In genomic region chr3:58009026-58009748, GRCh38 we compare ENCODE assay signal across 8 cellular contexts. TPM values are rescaled to one million over a fixed set of nuclear protein-coding genes. Genes with fewer than 3 reads are reported as not detected.
DNase-seq lines count a peak whose midpoint lies in the region; ATAC-seq and TF ChIP-seq lines count a peak whose summit lies in the region.

No MANE protein-coding gene starts in this region.

- TF ChIP-seq POLR2A in NB4 (IDR thresholded peaks at IDR 0.05; ENCODE audit: extremely low read depth, insufficient read length), result no peak

- peaks cover 63% of the 10 kb centered on the region for H3K4me1 ChIP-seq in left ventricle myocardium inferior
- peaks cover 43% of the 10 kb centered on the region for H3K4me1 ChIP-seq in skeletal muscle satellite cell (ENCODE audit: control insufficient read depth, insufficient read depth, low read length)

- H3K4me2 ChIP-seq in skeletal muscle satellite cell (ENCODE audit: low read length), result peak overlapping the region; percentile 99

- H3K27me3 Mint-ChIP-seq in activated naive CD4-positive, alpha-beta T cell treated with anti-CD3 and anti-CD28 coated beads, Interleukin-2, amount 10 ng/mL, durations not matched to agents 7 days and 5 days, result no peaks in the 10 kb centered on the region

- no peak for TF ChIP-seq CTCF in NB4 (IDR thresholded peaks at IDR 0.05; ENCODE audit: low read depth, low read length)
- no peak for TF ChIP-seq CTCF in left ventricle myocardium inferior (IDR thresholded peaks at IDR 0.05; ENCODE audit: borderline replicate concordance)

- H3K27me3 ChIP-seq in left ventricle myocardium inferior (ENCODE audit: low read depth) (no peaks in the 10 kb centered on the region), skeletal muscle satellite cell (ENCODE audit: control insufficient read depth, insufficient read depth, low read length) (no peaks in the 10 kb centered on the region)

- peak overlapping the region; percentile 86 for H3K27ac ChIP-seq in left ventricle myocardium inferior (replicated peaks)

- no peaks in the 10 kb centered on the region for H3K9me3 Mint-ChIP-seq in activated naive CD4-positive, alpha-beta T cell treated with anti-CD3 and anti-CD28 coated beads, Interleukin-2, amount 10 ng/mL, durations not matched to agents 7 days and 5 days

- H3K4me3 ChIP-seq in NB4 (ENCODE audit: low read depth, low read length), result peak overlapping the region; percentile 91
- H3K4me3 ChIP-seq in left ventricle myocardium inferior, result peak overlapping the region; percentile 97
- peak overlapping the region; percentile 95 for H3K4me3 ChIP-seq in skeletal muscle satellite cell (ENCODE audit: low read length)

- peak; percentile 55 for DNase-seq in NCI-H748 (lab: John Stamatoyannopoulos, UW; ENCODE audit: unreplicated experiment)
- DNase-seq in NCI-H748 treated with DMSO at 0.1 percent for 48 hours (lab: John Stamatoyannopoulos, UW), result no peak
- DNase-seq in NB4 (ENCODE audit: low read depth), result no peak
- DNase-seq in activated naive CD4-positive, alpha-beta T cell treated with anti-CD3 and anti-CD28 coated beads, Interleukin-2, amount 10 ng/mL, durations not matched to agents 7 days and 5 days, result peak; percentile 65
- peak; percentile 20 for DNase-seq in left ventricle myocardium inferior
- DNase-seq in NCI-H2029 treated with DMSO at 0.1 percent for 48 hours (lab: John Stamatoyannopoulos, UW), result no peak

- peak overlapping the region; percentile 80 for H3K27ac Mint-ChIP-seq in activated naive CD4-positive, alpha-beta T cell treated with anti-CD3 and anti-CD28 coated beads, Interleukin-2, amount 10 ng/mL, durations not matched to agents 7 days and 5 days

- intact Hi-C loops in left ventricle myocardium inferior (cut with micrococcal nuclease), result no loop called here

- CTCF ChIA-PET in activated naive CD4-positive, alpha-beta T cell treated with anti-CD3 and anti-CD28 coated beads, Interleukin-2, amount 10 ng/mL, durations not matched to agents 7 days and 5 days (lab: Charles Lee), result interaction anchor here (0.8 to 4.5 kb wide), 7 partner anchors 10 to 611 kb away, joined by 3 to 34 read pairs (median 14); no protein-coding TSS in a partner anchor

- peak overlapping the region; percentile 82 for H3K4me3 Mint-ChIP-seq in activated naive CD4-positive, alpha-beta T cell treated with anti-CD3 and anti-CD28 coated beads, Interleukin-2, amount 10 ng/mL, durations not matched to agents 7 days and 5 days

- H3K4me1 Mint-ChIP-seq in activated naive CD4-positive, alpha-beta T cell treated with anti-CD3 and anti-CD28 coated beads, Interleukin-2, amount 10 ng/mL, durations not matched to agents 7 days and 5 days, result peaks cover 46% of the 10 kb centered on the region

- peaks cover 6% of the 10 kb centered on the region for H3K36me3 Mint-ChIP-seq in activated naive CD4-positive, alpha-beta T cell treated with anti-CD3 and anti-CD28 coated beads, Interleukin-2, amount 10 ng/mL, durations not matched to agents 7 days and 5 days

- no peak for ATAC-seq in HG02970 (IDR thresholded peaks at IDR 0.05; ENCODE audit: low FRiP score, unreplicated experiment)

- H3K9me3 ChIP-seq in left ventricle myocardium inferior (replicated peaks) (no peaks in the 10 kb centered on the region), skeletal muscle satellite cell (replicated peaks; ENCODE audit: low read length) (no peaks in the 10 kb centered on the region)

- H3K9ac ChIP-seq in skeletal muscle satellite cell (ENCODE audit: low read depth, low read length), result peak overlapping the region; percentile 87

- no peaks in the 10 kb centered on the region for H3K36me3 ChIP-seq in left ventricle myocardium inferior
- H3K36me3 ChIP-seq in skeletal muscle satellite cell (ENCODE audit: insufficient read depth, low read length), result no peaks in the 10 kb centered on the region

RNA-seq across cellular contexts. Expression of gene FLNB, which starts 1.0 kb away (rescaled TPM):
- 34.8 TPM for total RNA-seq in left ventricle myocardium inferior
- total RNA-seq in skeletal muscle satellite cell (2012; rRNA removed), result 79.3 and 86.2 TPM in 2 replicates

Comparison
In these comparisons a context has a peak if more than half of its experiments do, and no peak if none do; other contexts are left out.
1. DNase-seq: peak in NCI-H748 (single experiment), activated naive CD4-positive, alpha-beta T cell treated with anti-CD3 and anti-CD28 coated beads, Interleukin-2, amount 10 ng/mL, durations not matched to agents 7 days and 5 days (single experiment) and left ventricle myocardium inferior (single experiment); none in NCI-H748 treated with DMSO at 0.1 percent for 48 hours (single experiment), NB4 (single experiment) and NCI-H2029 treated with DMSO at 0.1 percent for 48 hours (single experiment).
2. Peak in every context shown above with its lines, with median percentiles within 50 percentile points of each other: H3K4me3 ChIP-seq.